1 cellular context compared by ENCODE assay signal in the genomic region with DNA sequence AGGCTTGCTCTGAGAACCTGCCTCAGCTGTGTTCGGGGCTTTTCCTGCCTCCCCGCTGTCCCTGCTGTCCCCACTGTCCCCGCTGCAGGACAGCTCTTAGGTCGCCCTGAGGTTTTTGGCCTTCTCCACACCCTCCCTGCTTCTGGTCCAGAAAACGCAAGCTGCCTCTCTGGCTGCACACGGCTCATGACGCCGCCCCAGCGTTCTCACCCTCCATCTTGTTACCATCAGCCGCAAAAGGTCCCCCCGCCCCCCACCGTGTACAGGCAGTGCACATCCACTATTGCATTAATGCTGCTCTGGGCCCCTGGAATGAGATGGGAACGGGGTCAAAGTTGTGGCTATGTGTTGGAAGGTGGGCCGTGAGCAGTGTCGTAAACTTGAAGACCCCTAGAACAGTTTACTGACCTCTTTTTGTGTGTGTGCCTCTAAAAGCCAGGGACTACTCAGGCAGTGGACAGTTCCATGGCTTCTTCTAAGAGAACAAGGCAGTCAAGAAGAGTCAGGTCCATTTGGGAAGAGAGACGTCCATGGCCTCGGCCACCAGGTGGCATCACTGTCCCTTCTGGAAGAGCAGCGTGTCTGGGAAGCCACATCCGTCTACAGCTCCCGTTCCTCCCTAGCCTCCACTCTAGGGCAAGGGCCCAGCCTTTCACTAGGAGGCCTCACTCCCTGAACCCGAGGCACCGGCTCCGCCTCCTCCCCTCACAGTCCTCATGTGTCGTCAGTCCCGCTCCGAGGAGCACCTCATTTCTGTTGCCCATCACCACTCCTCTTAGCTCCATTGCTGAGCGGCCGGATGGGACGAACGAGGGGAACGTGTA.
TF ChIP-seq lines count a peak whose summit lies in the region.

No MANE protein-coding gene starts in this region.

TF ChIP-seq in K562, 482 proteins besides CTCF, POLR2A, EP300 and RAD21 (continued from another document and continues in another):
- TF ChIP-seq, protein P1, sequence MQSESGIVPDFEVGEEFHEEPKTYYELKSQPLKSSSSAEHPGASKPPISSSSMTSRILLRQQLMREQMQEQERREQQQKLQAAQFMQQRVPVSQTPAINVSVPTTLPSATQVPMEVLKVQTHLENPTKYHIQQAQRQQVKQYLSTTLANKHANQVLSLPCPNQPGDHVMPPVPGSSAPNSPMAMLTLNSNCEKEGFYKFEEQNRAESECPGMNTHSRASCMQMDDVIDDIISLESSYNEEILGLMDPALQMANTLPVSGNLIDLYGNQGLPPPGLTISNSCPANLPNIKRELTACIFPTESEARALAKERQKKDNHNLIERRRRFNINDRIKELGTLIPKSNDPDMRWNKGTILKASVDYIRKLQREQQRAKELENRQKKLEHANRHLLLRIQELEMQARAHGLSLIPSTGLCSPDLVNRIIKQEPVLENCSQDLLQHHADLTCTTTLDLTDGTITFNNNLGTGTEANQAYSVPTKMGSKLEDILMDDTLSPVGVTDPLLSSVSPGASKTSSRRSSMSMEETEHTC (IDR thresholded peaks at IDR 0.05) = no peak
- TF ChIP-seq ZFPM2 (CRISPR knock-in tag; IDR thresholded peaks at IDR 0.05) (no peak), ZEB2 (IDR thresholded peaks at IDR 0.05) (peak; percentile 46; the same call in 1 of the 2 replicates), CXXC5 (CRISPR knock-in tag; IDR thresholded peaks at IDR 0.05) (peak; percentile 59), RCOR1 (IDR thresholded peaks at IDR 0.05; ENCODE audit: borderline replicate concordance in 1 of 2, low read depth in 2 of 2, low read length in 2 of 2) (peak; percentile 69 to 79; a peak in 3 of 4 replicates), NEUROD1 (IDR thresholded peaks at IDR 0.05; ENCODE audit: borderline replicate concordance, low read depth, low read length, partially characterized antibody) (no peak), ETV5 (CRISPR knock-in tag; IDR thresholded peaks at IDR 0.05; ENCODE audit: low read depth) (0 out of 2 replicates have a peak, but pooled peaks have one; percentile 60), COPS2 (conservative IDR thresholded peaks at IDR 0.05) (no peak), SMAD2 (IDR thresholded peaks at IDR 0.05; ENCODE audit: low read depth, low read length) (no peak), ZNF79 (CRISPR knock-in tag; IDR thresholded peaks at IDR 0.05; ENCODE audit: low read depth) (no peak), ZBTB7A (IDR thresholded peaks at IDR 0.05; ENCODE audit: borderline replicate concordance, control insufficient read depth, low read depth, low read length) (no peak), TEAD2 (tag; IDR thresholded peaks at IDR 0.05) (no peak; the same call in 1 of the 2 replicates), ZNF239 (CRISPR knock-in tag; IDR thresholded peaks at IDR 0.05) (no peak; the same call in 1 of the 2 replicates), ZBTB17 (CRISPR knock-in tag; IDR thresholded peaks at IDR 0.05) (no peak), HMG20B (CRISPR knock-in tag; IDR thresholded peaks at IDR 0.05) (no peak), KLF16 (IDR thresholded peaks at IDR 0.05) (no peak), ZNF12 (CRISPR knock-in tag; IDR thresholded peaks at IDR 0.05) (0 out of 2 replicates have a peak, but pooled peaks have one; percentile 53), ZNF384 (IDR thresholded peaks at IDR 0.05; ENCODE audit: low read depth, low read length) (peak; percentile 47; the same call in 1 of the 2 replicates), RBM15 (IDR thresholded peaks at IDR 0.05; ENCODE audit: insufficient read depth, low read length) (no peak), POLR2H (tag; IDR thresholded peaks at IDR 0.05; ENCODE audit: low read depth) (no peak), SRSF9 (IDR thresholded peaks at IDR 0.05; ENCODE audit: borderline replicate concordance, low read depth, low read length) (no peak), DIDO1 (tag; IDR thresholded peaks at IDR 0.05; ENCODE audit: low read depth) (no peak), SP2 (IDR thresholded peaks at IDR 0.05; ENCODE audit: extremely low read depth, low read depth, low read length, poor library complexity, severe bottlenecking) (no peak), DMBX1 (CRISPR knock-in tag; IDR thresholded peaks at IDR 0.05; ENCODE audit: borderline replicate concordance) (no peak), NFE2 (IDR thresholded peaks at IDR 0.05; ENCODE audit: low read depth) (no peak), EHMT2 (IDR thresholded peaks at IDR 0.05) (peak; percentile 90), ZNF274 (IDR thresholded peaks at IDR 0.05; ENCODE audit: borderline replicate concordance, low read depth, low read length) (no peak), ZNF584 (CRISPR knock-in tag; IDR thresholded peaks at IDR 0.05; ENCODE audit: low read depth) (no peak), HNRNPL (IDR thresholded peaks at IDR 0.05; ENCODE audit: low read depth, low read length) (no peak), PTBP1 (IDR thresholded peaks at IDR 0.05; ENCODE audit: low read depth, low read length) (0 out of 2 replicates have a peak, but pooled peaks have one; percentile 32), FOS (IDR thresholded peaks at IDR 0.05; ENCODE audit: extremely low read depth, insufficient read length) (no peak), FOXM1 (IDR thresholded peaks at IDR 0.05; ENCODE audit: low read depth) (no peak), FOXM1 (CRISPR knock-in tag; IDR thresholded peaks at IDR 0.05; ENCODE audit: low read depth) (no peak), TGIF2 (CRISPR knock-in tag; IDR thresholded peaks at IDR 0.05) (no peak), MAFF (IDR thresholded peaks at IDR 0.05; ENCODE audit: low read length) (no peak), HLTF (IDR thresholded peaks at IDR 0.05) (peak; percentile 32; the same call in 1 of the 2 replicates), NUFIP1 (IDR thresholded peaks at IDR 0.05; ENCODE audit: partially characterized antibody) (no peak)
- TF ChIP-seq, protein P2, sequence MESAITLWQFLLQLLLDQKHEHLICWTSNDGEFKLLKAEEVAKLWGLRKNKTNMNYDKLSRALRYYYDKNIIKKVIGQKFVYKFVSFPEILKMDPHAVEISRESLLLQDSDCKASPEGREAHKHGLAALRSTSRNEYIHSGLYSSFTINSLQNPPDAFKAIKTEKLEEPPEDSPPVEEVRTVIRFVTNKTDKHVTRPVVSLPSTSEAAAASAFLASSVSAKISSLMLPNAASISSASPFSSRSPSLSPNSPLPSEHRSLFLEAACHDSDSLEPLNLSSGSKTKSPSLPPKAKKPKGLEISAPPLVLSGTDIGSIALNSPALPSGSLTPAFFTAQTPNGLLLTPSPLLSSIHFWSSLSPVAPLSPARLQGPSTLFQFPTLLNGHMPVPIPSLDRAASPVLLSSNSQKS (CRISPR knock-in tag; IDR thresholded peaks at IDR 0.05) = no peak
- TF ChIP-seq, protein P3, sequence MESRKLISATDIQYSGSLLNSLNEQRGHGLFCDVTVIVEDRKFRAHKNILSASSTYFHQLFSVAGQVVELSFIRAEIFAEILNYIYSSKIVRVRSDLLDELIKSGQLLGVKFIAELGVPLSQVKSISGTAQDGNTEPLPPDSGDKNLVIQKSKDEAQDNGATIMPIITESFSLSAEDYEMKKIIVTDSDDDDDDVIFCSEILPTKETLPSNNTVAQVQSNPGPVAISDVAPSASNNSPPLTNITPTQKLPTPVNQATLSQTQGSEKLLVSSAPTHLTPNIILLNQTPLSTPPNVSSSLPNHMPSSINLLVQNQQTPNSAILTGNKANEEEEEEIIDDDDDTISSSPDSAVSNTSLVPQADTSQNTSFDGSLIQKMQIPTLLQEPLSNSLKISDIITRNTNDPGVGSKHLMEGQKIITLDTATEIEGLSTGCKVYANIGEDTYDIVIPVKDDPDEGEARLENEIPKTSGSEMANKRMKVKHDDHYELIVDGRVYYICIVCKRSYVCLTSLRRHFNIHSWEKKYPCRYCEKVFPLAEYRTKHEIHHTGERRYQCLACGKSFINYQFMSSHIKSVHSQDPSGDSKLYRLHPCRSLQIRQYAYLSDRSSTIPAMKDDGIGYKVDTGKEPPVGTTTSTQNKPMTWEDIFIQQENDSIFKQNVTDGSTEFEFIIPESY (CRISPR knock-in tag; IDR thresholded peaks at IDR 0.05) = peak; percentile 42; the same call in 1 of the 2 replicates
- TF ChIP-seq, protein P4, sequence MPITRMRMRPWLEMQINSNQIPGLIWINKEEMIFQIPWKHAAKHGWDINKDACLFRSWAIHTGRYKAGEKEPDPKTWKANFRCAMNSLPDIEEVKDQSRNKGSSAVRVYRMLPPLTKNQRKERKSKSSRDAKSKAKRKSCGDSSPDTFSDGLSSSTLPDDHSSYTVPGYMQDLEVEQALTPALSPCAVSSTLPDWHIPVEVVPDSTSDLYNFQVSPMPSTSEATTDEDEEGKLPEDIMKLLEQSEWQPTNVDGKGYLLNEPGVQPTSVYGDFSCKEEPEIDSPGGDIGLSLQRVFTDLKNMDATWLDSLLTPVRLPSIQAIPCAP (CRISPR knock-in tag; IDR thresholded peaks at IDR 0.05; ENCODE audit: borderline replicate concordance) = no peak
- TF ChIP-seq, protein P5, sequence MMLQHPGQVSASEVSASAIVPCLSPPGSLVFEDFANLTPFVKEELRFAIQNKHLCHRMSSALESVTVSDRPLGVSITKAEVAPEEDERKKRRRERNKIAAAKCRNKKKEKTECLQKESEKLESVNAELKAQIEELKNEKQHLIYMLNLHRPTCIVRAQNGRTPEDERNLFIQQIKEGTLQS (IDR thresholded peaks at IDR 0.05) = no peak
- TF ChIP-seq, protein P5 (CRISPR knock-in tag; conservative IDR thresholded peaks at IDR 0.05) = no peak
- TF ChIP-seq, protein P6, sequence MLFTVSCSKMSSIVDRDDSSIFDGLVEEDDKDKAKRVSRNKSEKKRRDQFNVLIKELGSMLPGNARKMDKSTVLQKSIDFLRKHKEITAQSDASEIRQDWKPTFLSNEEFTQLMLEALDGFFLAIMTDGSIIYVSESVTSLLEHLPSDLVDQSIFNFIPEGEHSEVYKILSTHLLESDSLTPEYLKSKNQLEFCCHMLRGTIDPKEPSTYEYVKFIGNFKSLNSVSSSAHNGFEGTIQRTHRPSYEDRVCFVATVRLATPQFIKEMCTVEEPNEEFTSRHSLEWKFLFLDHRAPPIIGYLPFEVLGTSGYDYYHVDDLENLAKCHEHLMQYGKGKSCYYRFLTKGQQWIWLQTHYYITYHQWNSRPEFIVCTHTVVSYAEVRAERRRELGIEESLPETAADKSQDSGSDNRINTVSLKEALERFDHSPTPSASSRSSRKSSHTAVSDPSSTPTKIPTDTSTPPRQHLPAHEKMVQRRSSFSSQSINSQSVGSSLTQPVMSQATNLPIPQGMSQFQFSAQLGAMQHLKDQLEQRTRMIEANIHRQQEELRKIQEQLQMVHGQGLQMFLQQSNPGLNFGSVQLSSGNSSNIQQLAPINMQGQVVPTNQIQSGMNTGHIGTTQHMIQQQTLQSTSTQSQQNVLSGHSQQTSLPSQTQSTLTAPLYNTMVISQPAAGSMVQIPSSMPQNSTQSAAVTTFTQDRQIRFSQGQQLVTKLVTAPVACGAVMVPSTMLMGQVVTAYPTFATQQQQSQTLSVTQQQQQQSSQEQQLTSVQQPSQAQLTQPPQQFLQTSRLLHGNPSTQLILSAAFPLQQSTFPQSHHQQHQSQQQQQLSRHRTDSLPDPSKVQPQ (CRISPR knock-in tag; IDR thresholded peaks at IDR 0.05; ENCODE audit: borderline replicate concordance) = no peak
- TF ChIP-seq, protein P7, sequence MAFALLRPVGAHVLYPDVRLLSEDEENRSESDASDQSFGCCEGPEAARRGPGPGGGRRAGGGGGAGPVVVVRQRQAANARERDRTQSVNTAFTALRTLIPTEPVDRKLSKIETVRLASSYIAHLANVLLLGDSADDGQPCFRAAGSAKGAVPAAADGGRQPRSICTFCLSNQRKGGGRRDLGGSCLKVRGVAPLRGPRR (CRISPR knock-in tag; IDR thresholded peaks at IDR 0.05) = no peak
- TF ChIP-seq, protein P8, sequence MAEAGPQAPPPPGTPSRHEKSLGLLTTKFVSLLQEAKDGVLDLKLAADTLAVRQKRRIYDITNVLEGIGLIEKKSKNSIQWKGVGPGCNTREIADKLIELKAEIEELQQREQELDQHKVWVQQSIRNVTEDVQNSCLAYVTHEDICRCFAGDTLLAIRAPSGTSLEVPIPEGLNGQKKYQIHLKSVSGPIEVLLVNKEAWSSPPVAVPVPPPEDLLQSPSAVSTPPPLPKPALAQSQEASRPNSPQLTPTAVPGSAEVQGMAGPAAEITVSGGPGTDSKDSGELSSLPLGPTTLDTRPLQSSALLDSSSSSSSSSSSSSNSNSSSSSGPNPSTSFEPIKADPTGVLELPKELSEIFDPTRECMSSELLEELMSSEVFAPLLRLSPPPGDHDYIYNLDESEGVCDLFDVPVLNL (CRISPR knock-in tag; IDR thresholded peaks at IDR 0.05; ENCODE audit: low read depth) = no peak
- TF ChIP-seq, protein P9, sequence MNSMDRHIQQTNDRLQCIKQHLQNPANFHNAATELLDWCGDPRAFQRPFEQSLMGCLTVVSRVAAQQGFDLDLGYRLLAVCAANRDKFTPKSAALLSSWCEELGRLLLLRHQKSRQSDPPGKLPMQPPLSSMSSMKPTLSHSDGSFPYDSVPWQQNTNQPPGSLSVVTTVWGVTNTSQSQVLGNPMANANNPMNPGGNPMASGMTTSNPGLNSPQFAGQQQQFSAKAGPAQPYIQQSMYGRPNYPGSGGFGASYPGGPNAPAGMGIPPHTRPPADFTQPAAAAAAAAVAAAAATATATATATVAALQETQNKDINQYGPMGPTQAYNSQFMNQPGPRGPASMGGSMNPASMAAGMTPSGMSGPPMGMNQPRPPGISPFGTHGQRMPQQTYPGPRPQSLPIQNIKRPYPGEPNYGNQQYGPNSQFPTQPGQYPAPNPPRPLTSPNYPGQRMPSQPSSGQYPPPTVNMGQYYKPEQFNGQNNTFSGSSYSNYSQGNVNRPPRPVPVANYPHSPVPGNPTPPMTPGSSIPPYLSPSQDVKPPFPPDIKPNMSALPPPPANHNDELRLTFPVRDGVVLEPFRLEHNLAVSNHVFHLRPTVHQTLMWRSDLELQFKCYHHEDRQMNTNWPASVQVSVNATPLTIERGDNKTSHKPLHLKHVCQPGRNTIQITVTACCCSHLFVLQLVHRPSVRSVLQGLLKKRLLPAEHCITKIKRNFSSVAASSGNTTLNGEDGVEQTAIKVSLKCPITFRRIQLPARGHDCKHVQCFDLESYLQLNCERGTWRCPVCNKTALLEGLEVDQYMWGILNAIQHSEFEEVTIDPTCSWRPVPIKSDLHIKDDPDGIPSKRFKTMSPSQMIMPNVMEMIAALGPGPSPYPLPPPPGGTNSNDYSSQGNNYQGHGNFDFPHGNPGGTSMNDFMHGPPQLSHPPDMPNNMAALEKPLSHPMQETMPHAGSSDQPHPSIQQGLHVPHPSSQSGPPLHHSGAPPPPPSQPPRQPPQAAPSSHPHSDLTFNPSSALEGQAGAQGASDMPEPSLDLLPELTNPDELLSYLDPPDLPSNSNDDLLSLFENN (IDR thresholded peaks at IDR 0.05; ENCODE audit: low read depth in 2 of 2, low read length in 2 of 2) = peak in 1 of 2 experiments; percentile 55; a peak in 1 of 4 replicates
- TF ChIP-seq, protein P10, sequence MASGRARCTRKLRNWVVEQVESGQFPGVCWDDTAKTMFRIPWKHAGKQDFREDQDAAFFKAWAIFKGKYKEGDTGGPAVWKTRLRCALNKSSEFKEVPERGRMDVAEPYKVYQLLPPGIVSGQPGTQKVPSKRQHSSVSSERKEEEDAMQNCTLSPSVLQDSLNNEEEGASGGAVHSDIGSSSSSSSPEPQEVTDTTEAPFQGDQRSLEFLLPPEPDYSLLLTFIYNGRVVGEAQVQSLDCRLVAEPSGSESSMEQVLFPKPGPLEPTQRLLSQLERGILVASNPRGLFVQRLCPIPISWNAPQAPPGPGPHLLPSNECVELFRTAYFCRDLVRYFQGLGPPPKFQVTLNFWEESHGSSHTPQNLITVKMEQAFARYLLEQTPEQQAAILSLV (tag; IDR thresholded peaks at IDR 0.05) = no peak
